In the genomic region with DNA sequence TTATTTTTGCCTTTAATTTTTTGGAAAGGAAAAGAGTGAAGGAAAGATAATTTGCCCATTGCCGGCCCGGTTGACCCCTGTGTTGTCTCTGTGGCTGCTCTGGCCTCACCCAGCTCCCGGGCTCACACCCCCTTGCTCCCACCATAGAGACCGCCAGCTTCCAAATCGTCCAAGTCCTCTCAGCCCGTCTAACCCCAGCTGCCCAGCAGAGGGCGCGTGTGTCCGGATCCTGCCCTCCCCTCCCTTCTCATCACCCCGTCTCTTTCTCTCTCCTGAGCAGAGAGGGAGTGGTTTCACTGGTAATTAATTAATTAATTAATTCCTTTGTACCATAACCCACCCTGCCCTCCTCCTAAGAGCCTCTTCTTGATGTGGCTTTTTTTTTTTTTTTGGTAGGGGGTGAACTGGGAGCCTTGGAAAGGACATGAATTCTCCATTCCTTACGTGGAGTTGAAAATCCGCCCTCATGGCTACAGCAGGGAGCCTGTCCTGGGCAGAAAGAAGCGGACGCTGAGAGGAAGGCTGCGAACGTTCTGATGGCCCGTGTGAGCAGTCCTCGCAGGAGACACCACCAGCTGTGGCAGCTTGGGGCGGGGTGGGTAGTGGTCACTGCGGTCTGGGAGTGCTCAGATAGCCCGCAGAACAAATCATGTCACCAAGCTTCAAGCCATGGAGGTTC, we compare ENCODE assay signal across 8 cellular contexts. TPM values are rescaled to one million over a fixed set of nuclear protein-coding genes. Genes with fewer than 3 reads are reported as not detected.
DNase-seq lines count a peak whose midpoint lies in the region; ATAC-seq, FAIRE-seq and TF ChIP-seq lines count a peak whose summit lies in the region.

No MANE protein-coding gene starts in this region.

- H3K36me3 ChIP-seq in RWPE2 (ENCODE audit: low read depth) (no peaks in the 10 kb centered on the region), pancreas (no peaks in the 10 kb centered on the region), upper lobe of left lung (no peaks in the 10 kb centered on the region)

- H3K27ac ChIP-seq in AG04450 (ENCODE audit: low read depth, low read length) (no peak overlapping the region), RWPE2 (ENCODE audit: poor library complexity, severe bottlenecking) (no peak overlapping the region), pancreas (no peak overlapping the region), upper lobe of left lung (no peak overlapping the region)

- WGBS in pancreas, 2 donors: 23 to 24% methylated on average over 21 of the region's 21 CpGs
- WGBS in upper lobe of left lung, 2 donors: 36 to 39% methylated on average over 21 of the region's 21 CpGs

- no peak for TF ChIP-seq POLR2A in upper lobe of left lung (IDR thresholded peaks at IDR 0.05)

- CTCF ChIA-PET in AG04450 (lab: Charles Lee): interaction anchor here (0.6 to 5.0 kb wide), 24 partner anchors 9 to 1734 kb away, joined by 3 to 26 read pairs (median 4); no protein-coding TSS in a partner anchor

- POLR2A ChIA-PET in AG04450 (lab: Yijun Ruan, JAX): no interaction called here

- intact Hi-C loops in pancreas (cut with DNase I): no loop called here

- TF ChIP-seq CTCF in AG04450 (IDR thresholded peaks at IDR 0.05; ENCODE audit: low read depth, low read length): peak; percentile 88
- peak; percentile 95 for TF ChIP-seq CTCF in RWPE2 (IDR thresholded peaks at IDR 0.05; ENCODE audit: poor library complexity, severe bottlenecking)
- peak; percentile 68 to 83 (median 79) for TF ChIP-seq CTCF in pancreas (IDR thresholded peaks at IDR 0.05)
- peak; percentile 40 to 84 (median 62) for TF ChIP-seq CTCF in upper lobe of left lung (IDR thresholded peaks at IDR 0.05)

- H3K27me3 ChIP-seq in AG04450 (ENCODE audit: control insufficient read depth, insufficient read depth, low read length): peaks cover 4% of the 10 kb centered on the region
- H3K27me3 ChIP-seq in RWPE2 (ENCODE audit: insufficient read depth, poor library complexity, severe bottlenecking): no peaks in the 10 kb centered on the region
- no peaks in the 10 kb centered on the region for H3K27me3 ChIP-seq in pancreas
- no peaks in the 10 kb centered on the region for H3K27me3 ChIP-seq in upper lobe of left lung

- ATAC-seq in GM18867 (IDR thresholded peaks at IDR 0.05; ENCODE audit: unreplicated experiment) (peak; percentile 37), RWPE2 (ENCODE audit: low read depth) (peak; percentile 84), pancreas (peak; percentile 82 to 97 (median 94)), upper lobe of left lung (ENCODE audit: low FRiP score in 2 of 2) (peak; percentile 80 to 91)

- no peak for TF ChIP-seq EP300 in upper lobe of left lung (IDR thresholded peaks at IDR 0.05)

- H3K9me3 ChIP-seq in AG04450 (ENCODE audit: control insufficient read depth, insufficient read depth, low read length): no peaks in the 10 kb centered on the region
- no peaks in the 10 kb centered on the region for H3K9me3 ChIP-seq in RWPE2 (ENCODE audit: severe bottlenecking)
- no peaks in the 10 kb centered on the region for H3K9me3 ChIP-seq in pancreas
- no peaks in the 10 kb centered on the region for H3K9me3 ChIP-seq in upper lobe of left lung

- H3K4me3 ChIP-seq in AG04450 (ENCODE audit: low read depth, low read length) (no peak overlapping the region), RWPE2 (ENCODE audit: severe bottlenecking) (no peak overlapping the region), pancreas (no peak overlapping the region), upper lobe of left lung (no peak overlapping the region)

- H3K4me1 ChIP-seq in RWPE2 (ENCODE audit: insufficient read depth, poor library complexity, severe bottlenecking) (peaks cover 9% of the 10 kb centered on the region), pancreas (peaks cover 0 to 3% (median 0%) of the 10 kb centered on the region in 3 donors), upper lobe of left lung (peaks cover under 1 to 5% (median 4%) of the 10 kb centered on the region in 4 donors)

- FAIRE-seq in pancreas (lab: Jason Lieb, UNC): no peak

- no peak for DNase-seq in AG04450 (ENCODE audit: low read depth, low spot score)
- DNase-seq in KG1 (lab: John Stamatoyannopoulos, UW): peak; percentile 12
- DNase-seq in RWPE2 (ENCODE audit: low spot score): no peak
- DNase-seq in activated T-helper 9 cell treated with anti-CD3 and anti-CD28 coated beads, Interleukin-2, amount 50 U/mL, for 16 hours (ENCODE audit: low read depth): peak; percentile 50
- peak; percentile 82 for DNase-seq in germinal center (ENCODE audit: low spot score)
- peak; percentile 40 to 87 (median 68) for DNase-seq in pancreas
- peak; percentile 62 to 85 for DNase-seq in upper lobe of left lung

RNA-seq across cellular contexts. Expression of gene KIAA0040, which starts 45.9 kb away (rescaled TPM):
- polyA plus RNA-seq in AG04450 (2011; rRNA removed): not detected in 2 replicates
- polyA minus RNA-seq in AG04450 (2011; rRNA and poly(A)+ RNA removed): not detected in 2 replicates
- total RNA-seq in pancreas: 10 to 100 TPM; 15.5 to 34.2 (median 20.7) TPM
- 10 to 100 TPM in 1 of 2 donors, 1 to 10 TPM in 1; 8.4 to 11.6 TPM for polyA plus RNA-seq in pancreas
- 10 to 100 TPM; 23.0 to 58.7 (median 36.1) TPM for total RNA-seq in upper lobe of left lung

Comparison
In these comparisons a context has a peak if more than half of its experiments do, and no peak if none do; other contexts are left out.
1. DNase-seq: peak in KG1 (single experiment), activated T-helper 9 cell treated with anti-CD3 and anti-CD28 coated beads, Interleukin-2, amount 50 U/mL, for 16 hours (single experiment), germinal center (single experiment), pancreas (6 of 6) and upper lobe of left lung (2 of 2); none in AG04450 (single experiment) and RWPE2 (single experiment).
2. ATAC-seq: peak in every context shown above with its lines; median percentile 94 in pancreas; 86 in upper lobe of left lung; 84 in RWPE2; 37 in GM18867.
3. Peak in every context shown above with its lines, with median percentiles within 50 percentile points of each other: CTCF ChIP-seq.